In genomic region chr17:59757881-59758385, GRCh38 we compare ENCODE assay signal across 21 cellular contexts. TPM values are rescaled to one million over a fixed set of nuclear protein-coding genes. Genes with fewer than 3 reads are reported as not detected.
DNase-seq lines count a peak whose midpoint lies in the region; ATAC-seq, FAIRE-seq and TF ChIP-seq lines count a peak whose summit lies in the region.
"Had no signal": no experiment of that assay in that cellular context is flagged by ENCODE, and none has a peak within 500 bp of the region (broad histone marks: within the 10 kb centered on the region; RNA-seq: fewer than 3 reads in every experiment).

No MANE protein-coding gene starts in this region.

- H3K27me3 Mint-ChIP-seq in activated naive CD4-positive, alpha-beta T cell treated with anti-CD3 and anti-CD28 coated beads, Interleukin-2, amount 50 U/mL, for 24 hours = no peaks in the 10 kb centered on the region
- H3K27me3 Mint-ChIP-seq in activated CD8-positive, alpha-beta T cell treated with anti-CD3 and anti-CD28 coated beads for 36 hours = no peaks in the 10 kb centered on the region

- no peaks in the 10 kb centered on the region for H3K27me3 ChIP-seq in left lung
- no peaks in the 10 kb centered on the region for H3K27me3 ChIP-seq in effector memory CD4-positive, alpha-beta T cell (replicated peaks; ENCODE audit: control insufficient read depth, insufficient read depth, low read length, poor library complexity, severe bottlenecking)
- H3K27me3 ChIP-seq: cardiac muscle cell, pancreas, spleen had no signal

- POLR2A ChIA-PET in activated CD8-positive, alpha-beta T cell treated with anti-CD3 and anti-CD28 coated beads for 36 hours (lab: Charles Lee) = interaction anchor here (0.8 to 10.5 kb wide), 3 partner anchors 26 to 78 kb away, joined by 4 to 420 read pairs (median 4); no protein-coding TSS in a partner anchor

- peaks cover 74% of the 10 kb centered on the region for H3K4me1 Mint-ChIP-seq in activated naive CD4-positive, alpha-beta T cell treated with anti-CD3 and anti-CD28 coated beads, Interleukin-2, amount 50 U/mL, for 24 hours
- peaks cover 76% of the 10 kb centered on the region for H3K4me1 Mint-ChIP-seq in activated CD8-positive, alpha-beta T cell treated with anti-CD3 and anti-CD28 coated beads for 36 hours (ENCODE audit: low read depth)

- peaks cover 29 to 80% of the 10 kb centered on the region in 2 donors for H3K4me1 ChIP-seq in left lung
- peaks cover 4% of the 10 kb centered on the region for H3K4me1 ChIP-seq in effector memory CD4-positive, alpha-beta T cell (ENCODE audit: control insufficient read depth, insufficient read depth, low read length, poor library complexity, severe bottlenecking)

- peaks cover 0 to 7% of the 10 kb centered on the region in 2 donors for H3K9me3 ChIP-seq in left lung
- no peaks in the 10 kb centered on the region for H3K9me3 ChIP-seq in effector memory CD4-positive, alpha-beta T cell (ENCODE audit: control insufficient read depth, low read length)
- H3K9me3 ChIP-seq: pancreas had no signal

- no peak overlapping the region for H3K4me3 Mint-ChIP-seq in activated naive CD4-positive, alpha-beta T cell treated with anti-CD3 and anti-CD28 coated beads, Interleukin-2, amount 50 U/mL, for 24 hours
- no peak overlapping the region for H3K4me3 Mint-ChIP-seq in activated CD8-positive, alpha-beta T cell treated with anti-CD3 and anti-CD28 coated beads for 36 hours
- H3K4me3 Mint-ChIP-seq: HFFc6 had no signal

- DNase-seq in activated naive CD4-positive, alpha-beta T cell treated with anti-CD3 and anti-CD28 coated beads, Interleukin-2, amount 50 U/mL, for 16 hours = no peak
- DNase-seq in activated CD8-positive, alpha-beta T cell treated with anti-CD3 and anti-CD28 coated beads for 36 hours = no peak
- no peak for DNase-seq in left lung
- DNase-seq in urothelium cell line (ENCODE audit: low spot score) = no peak
- DNase-seq in effector memory CD4-positive, alpha-beta T cell = no peak
- DNase-seq in posterior vena cava (ENCODE audit: low spot score) = no peak
- DNase-seq: DMS153, HFFc6, hypothalamus, kidney glomerular epithelial cell, mucosa of descending colon, NCI-H1092, NCI-H226, pancreas, Right ventricle myocardium superior, spleen, T1000 had no signal

- H3K36me3 Mint-ChIP-seq in activated naive CD4-positive, alpha-beta T cell treated with anti-CD3 and anti-CD28 coated beads, Interleukin-2, amount 50 U/mL, for 24 hours = peaks cover 22% of the 10 kb centered on the region
- H3K36me3 Mint-ChIP-seq in activated CD8-positive, alpha-beta T cell treated with anti-CD3 and anti-CD28 coated beads for 36 hours (ENCODE audit: low read depth) = peaks cover 57% of the 10 kb centered on the region

- no peaks in the 10 kb centered on the region for H3K9me3 Mint-ChIP-seq in activated naive CD4-positive, alpha-beta T cell treated with anti-CD3 and anti-CD28 coated beads, Interleukin-2, amount 50 U/mL, for 24 hours
- H3K9me3 Mint-ChIP-seq in activated CD8-positive, alpha-beta T cell treated with anti-CD3 and anti-CD28 coated beads for 36 hours = peaks cover 6% of the 10 kb centered on the region
- H3K9me3 Mint-ChIP-seq: HFFc6 had no signal

- peak overlapping the region; percentile 94 for H3K27ac Mint-ChIP-seq in activated naive CD4-positive, alpha-beta T cell treated with anti-CD3 and anti-CD28 coated beads, Interleukin-2, amount 50 U/mL, for 24 hours
- H3K27ac Mint-ChIP-seq in activated CD8-positive, alpha-beta T cell treated with anti-CD3 and anti-CD28 coated beads for 36 hours = peak overlapping the region; percentile 69

- CTCF ChIA-PET in activated CD8-positive, alpha-beta T cell treated with anti-CD3 and anti-CD28 coated beads for 36 hours (lab: Charles Lee) = interaction anchor here (1.1 to 1.5 kb wide), 2 partner anchors 28 to 102 kb away, joined by 3 to 4 read pairs; no protein-coding TSS in a partner anchor

- no peak for ATAC-seq in activated CD8-positive, alpha-beta T cell treated with anti-CD3 and anti-CD28 coated beads for 36 hours
- ATAC-seq in left lung (no peak), HG03432 (IDR thresholded peaks at IDR 0.05; ENCODE audit: unreplicated experiment) (no peak)
- ATAC-seq: mucosa of descending colon, pancreas had no signal

- TF ChIP-seq CTCF in activated CD8-positive, alpha-beta T cell treated with anti-CD3 and anti-CD28 coated beads for 36 hours (IDR thresholded peaks at IDR 0.05) = no peak
- TF ChIP-seq CTCF in left lung (IDR thresholded peaks at IDR 0.05) = no peak

- no peak overlapping the region for H3K4me3 ChIP-seq in left lung
- no peak overlapping the region for H3K4me3 ChIP-seq in effector memory CD4-positive, alpha-beta T cell (ENCODE audit: insufficient read depth, low read depth, low read length, poor library complexity, severe bottlenecking)
- H3K4me3 ChIP-seq: cardiac muscle cell, mucosa of descending colon, pancreas, spleen had no signal

- FAIRE-seq in urothelium cell line (lab: Jason Lieb, UNC) = peak; percentile 48
- FAIRE-seq: GM18507, pancreas had no signal

- intact Hi-C loops in activated CD8-positive, alpha-beta T cell treated with anti-CD3 and anti-CD28 coated beads for 36 hours (cut with micrococcal nuclease) = no loop called here
- intact Hi-C loops in left lung (cut with DNase I) (no loop called here), posterior vena cava (cut with DNase I) (no loop called here)

- H3K36me3 ChIP-seq in left lung = peaks cover 0 to 16% of the 10 kb centered on the region in 2 donors
- peaks cover 3% of the 10 kb centered on the region for H3K36me3 ChIP-seq in effector memory CD4-positive, alpha-beta T cell (ENCODE audit: control insufficient read depth, insufficient read depth, low read length)
- H3K36me3 ChIP-seq: cardiac muscle cell, pancreas had no signal

- peak overlapping the region; percentile 69 to 72 for H3K27ac ChIP-seq in left lung
- no peak overlapping the region for H3K27ac ChIP-seq in effector memory CD4-positive, alpha-beta T cell (ENCODE audit: insufficient read depth, low read length, poor library complexity, severe bottlenecking)
- H3K27ac ChIP-seq: cardiac muscle cell had no signal

RNA-seq across cellular contexts. Expression of gene VMP1, which starts 50.5 kb away (rescaled TPM):
- 100 to 1,000 TPM; 239 to 248 TPM for total RNA-seq in activated CD8-positive, alpha-beta T cell treated with anti-CD3 and anti-CD28 coated beads for 36 hours
- 100 to 1,000 TPM; 306 to 343 TPM for total RNA-seq in left lung
- 100 to 1,000 TPM; 259 to 390 TPM for total RNA-seq in posterior vena cava

RNA-seq across cellular contexts. Expression of gene PTRH2, which starts 50.7 kb away (rescaled TPM):
- 10 to 100 TPM; 34.2 to 37.4 TPM for total RNA-seq in activated CD8-positive, alpha-beta T cell treated with anti-CD3 and anti-CD28 coated beads for 36 hours
- total RNA-seq in left lung = 10 to 100 TPM; 15.4 to 23.9 TPM
- 10 to 100 TPM; 13.0 to 17.4 TPM for total RNA-seq in posterior vena cava
